Comparison of ENCODE assay signal across 8 cellular contexts in the genomic region with DNA sequence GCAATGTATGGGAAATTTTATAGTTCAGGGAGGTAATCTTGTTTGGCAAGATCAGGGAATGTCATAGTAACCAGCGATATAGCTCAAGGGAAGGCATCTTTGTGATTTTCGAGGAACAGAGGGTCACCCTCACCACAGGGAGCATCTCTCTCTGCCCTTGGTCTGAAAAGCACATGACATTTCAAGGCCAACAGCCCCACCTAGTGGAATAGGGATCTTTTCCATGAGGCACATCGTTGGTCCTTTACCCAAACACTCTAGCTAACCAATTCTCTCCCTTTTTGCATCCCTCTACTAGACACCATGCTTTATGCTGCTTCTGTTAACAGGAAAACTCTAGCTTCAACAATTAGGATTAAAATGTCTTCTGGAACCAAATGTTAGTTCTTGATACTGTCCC.
A peak's percentile ranks its signal among the peaks of the same experiment; 100 is the strongest.
DNase-seq lines count a peak whose midpoint lies in the region; ATAC-seq, FAIRE-seq and TF ChIP-seq lines count a peak whose summit lies in the region.

No MANE protein-coding gene starts in this region.

- peak; percentile 17 for DNase-seq in activated CD8-positive, alpha-beta memory T cell treated with anti-CD3 and anti-CD28 coated beads, Interleukin-2, amount 50 U/mL, for 4 hours
- DNase-seq in activated CD8-positive, alpha-beta memory T cell treated with anti-CD3 and anti-CD28 coated beads, Interleukin-2, amount 50 U/mL, for 48 hours, result no peak
- DNase-seq in H4 (ENCODE audit: low spot score) (peak; percentile 45), NCI-H1092 treated with DMSO at 0.1 percent for 48 hours (lab: John Stamatoyannopoulos, UW) (peak; percentile 49), activated T-helper 1 cell treated with Interleukin-2 at 50 U/mL for 16 hours (ENCODE audit: low read depth) (peak; percentile 3), HepG2 (ENCODE audit: low spot score) (peak; percentile 40), putamen (ENCODE audit: low spot score) (no peak), NCI-H2227 treated with DMSO at 0.1 percent for 48 hours (lab: John Stamatoyannopoulos, UW) (no peak)

- no peaks in the 10 kb centered on the region for H3K36me3 ChIP-seq in HepG2 (replicated peaks in 1 of 2; ENCODE audit: control insufficient read depth in 1 of 2, insufficient read depth in 2 of 2, low read length in 2 of 2)

- no peaks in the 10 kb centered on the region for H3K9me3 ChIP-seq in HepG2 (ENCODE audit: low read length)

- H3K27me3 ChIP-seq in HepG2 (ENCODE audit: control insufficient read depth in 1 of 2, insufficient read depth in 2 of 2, low read length in 2 of 2), result no peaks in the 10 kb centered on the region

- peak; percentile 95 for ATAC-seq in HepG2

- intact Hi-C loops in HepG2 (cut with micrococcal nuclease; ENCODE audit: unreplicated experiment), result loop anchor here (5.0 to 10.0 kb wide), 3 partner anchors 402 to 1532 kb away; no protein-coding TSS in a partner anchor

- POLR2A ChIA-PET in HepG2 (lab: Yijun Ruan, JAX), result no interaction called here

- in situ Hi-C loops in HepG2 (cut with HindIII; ENCODE audit: extremely low pct_ligation_motif_present, low pct_unique_long_range_greater_than_20kb), result no loop called here

- CTCF ChIA-PET in HepG2 (lab: Yijun Ruan, JAX; ENCODE audit: low intra/inter-chr PET ratio, low total read pairs), result interaction anchor here (1.0 kb wide), 1 partner anchor 870 kb away, joined by 5 read pairs; no protein-coding TSS in a partner anchor

- no peaks in the 10 kb centered on the region for H4K20me1 ChIP-seq in HepG2 (ENCODE audit: insufficient read depth, low read length)

- peak; percentile 41 for TF ChIP-seq RAD21 in HepG2 (CRISPR knock-in tag; IDR thresholded peaks at IDR 0.05)

- no peak overlapping the region for H3K4me3 ChIP-seq in HepG2 (replicated peaks in 1 of 3; ENCODE audit: insufficient read depth in 1 of 3, low read depth in 2 of 3, low read length in 3 of 3)

- peak; percentile 57 for FAIRE-seq in HepG2 (lab: Jason Lieb, UNC)

- TF ChIP-seq EP300 in HepG2 (IDR thresholded peaks at IDR 0.05; ENCODE audit: low read depth in 2 of 2, low read length in 2 of 2) (no peak), HepG2 (CRISPR knock-in tag; IDR thresholded peaks at IDR 0.05; ENCODE audit: borderline replicate concordance) (no peak)

- BruUV-seq in HepG2 (replicated peaks; lab: Mats Ljungman, UMichigan), result no TSS peak

- no peak overlapping the region for H3K9ac ChIP-seq in HepG2 (ENCODE audit: insufficient read depth, low read depth, low read length)

- H3K4me1 ChIP-seq in HepG2 (ENCODE audit: insufficient read depth, low read length), result no peaks in the 10 kb centered on the region

- WGBS in HepG2 (ENCODE audit: low lambda C conversion rate), result 0% methylated on average over 3 of the region's 3 CpGs

- H2AFZ ChIP-seq in HepG2 (ENCODE audit: low read length), result no peak overlapping the region

- peak; percentile 81 for TF ChIP-seq CTCF in HepG2 (CRISPR knock-in tag; IDR thresholded peaks at IDR 0.05)

- no peak overlapping the region for H3K4me2 ChIP-seq in HepG2 (ENCODE audit: low read depth, low read length)

- no peak for TF ChIP-seq POLR2A in HepG2 (IDR thresholded peaks at IDR 0.05; ENCODE audit: insufficient read depth in 1 of 2, low read depth in 2 of 2, low read length in 2 of 2)

- no peak overlapping the region for H3K27ac ChIP-seq in HepG2 (ENCODE audit: extremely low read length, insufficient read depth, low read length)

- H3K79me2 ChIP-seq in HepG2 (ENCODE audit: insufficient read depth, low read length), result no peaks in the 10 kb centered on the region

TF ChIP-seq in HepG2, 621 proteins besides CTCF, POLR2A, EP300 and RAD21:
- no peak for TF ChIP-seq NCOA1 (CRISPR knock-in tag; IDR thresholded peaks at IDR 0.05)
- TF ChIP-seq, protein P1, sequence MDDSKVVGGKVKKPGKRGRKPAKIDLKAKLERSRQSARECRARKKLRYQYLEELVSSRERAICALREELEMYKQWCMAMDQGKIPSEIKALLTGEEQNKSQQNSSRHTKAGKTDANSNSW (CRISPR knock-in tag; IDR thresholded peaks at IDR 0.05; ENCODE audit: borderline replicate concordance), result no peak
- peak; percentile 36; the same call in 1 of the 2 replicates for TF ChIP-seq SMC3 (IDR thresholded peaks at IDR 0.05; ENCODE audit: low read length)
- peak; percentile 80 for TF ChIP-seq STAG1 (CRISPR knock-in tag; IDR thresholded peaks at IDR 0.05)
- TF ChIP-seq, protein P2, sequence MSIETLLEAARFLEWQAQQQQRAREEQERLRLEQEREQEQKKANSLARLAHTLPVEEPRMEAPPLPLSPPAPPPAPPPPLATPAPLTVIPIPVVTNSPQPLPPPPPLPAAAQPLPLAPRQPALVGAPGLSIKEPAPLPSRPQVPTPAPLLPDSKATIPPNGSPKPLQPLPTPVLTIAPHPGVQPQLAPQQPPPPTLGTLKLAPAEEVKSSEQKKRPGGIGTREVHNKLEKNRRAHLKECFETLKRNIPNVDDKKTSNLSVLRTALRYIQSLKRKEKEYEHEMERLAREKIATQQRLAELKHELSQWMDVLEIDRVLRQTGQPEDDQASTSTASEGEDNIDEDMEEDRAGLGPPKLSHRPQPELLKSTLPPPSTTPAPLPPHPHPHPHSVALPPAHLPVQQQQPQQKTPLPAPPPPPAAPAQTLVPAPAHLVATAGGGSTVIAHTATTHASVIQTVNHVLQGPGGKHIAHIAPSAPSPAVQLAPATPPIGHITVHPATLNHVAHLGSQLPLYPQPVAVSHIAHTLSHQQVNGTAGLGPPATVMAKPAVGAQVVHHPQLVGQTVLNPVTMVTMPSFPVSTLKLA (IDR thresholded peaks at IDR 0.05), result peak; percentile 38; the same call in 1 of the 2 replicates
- TF ChIP-seq RFX1 (IDR thresholded peaks at IDR 0.05), result no peak

Comparison
In these comparisons a context has a peak if more than half of its experiments do, and no peak if none do; other contexts are left out.
1. DNase-seq: peak in activated CD8-positive, alpha-beta memory T cell treated with anti-CD3 and anti-CD28 coated beads, Interleukin-2, amount 50 U/mL, for 4 hours (single experiment), H4 (single experiment), NCI-H1092 treated with DMSO at 0.1 percent for 48 hours (single experiment), activated T-helper 1 cell treated with Interleukin-2 at 50 U/mL for 16 hours (single experiment) and HepG2 (single experiment); none in activated CD8-positive, alpha-beta memory T cell treated with anti-CD3 and anti-CD28 coated beads, Interleukin-2, amount 50 U/mL, for 48 hours (single experiment), putamen (single experiment) and NCI-H2227 treated with DMSO at 0.1 percent for 48 hours (single experiment).